ENCODE assay signal across 8 cellular contexts in genomic region chr2:39837856-39838453, GRCh38. TPM values are rescaled to one million over a fixed set of nuclear protein-coding genes. Genes with fewer than 3 reads are reported as not detected.
DNase-seq lines count a peak whose midpoint lies in the region; ATAC-seq, FAIRE-seq and TF ChIP-seq lines count a peak whose summit lies in the region.

No MANE protein-coding gene starts in this region.

- H3K4me3 ChIP-seq in A549 (no peak overlapping the region), GM12865 (ENCODE audit: low read depth, low read length) (no peak overlapping the region), HCT116 (replicated peaks in 1 of 2; ENCODE audit: low read depth in 1 of 2, low read length in 2 of 2) (no peak overlapping the region), Loucy (ENCODE audit: low read length, poor library complexity, severe bottlenecking) (no peak overlapping the region), adrenal gland (no peak overlapping the region), left lung (no peak overlapping the region), gastrocnemius medialis (no peak overlapping the region)

- H4K20me1 ChIP-seq in HCT116 (ENCODE audit: insufficient read depth) (no peaks in the 10 kb centered on the region), Loucy (ENCODE audit: insufficient read depth, low read length, poor library complexity, severe bottlenecking) (no peaks in the 10 kb centered on the region)

- peak; percentile 44 to 61 for DNase-seq in A549 (ENCODE audit: low read depth in 1 of 2, low spot score in 1 of 2)
- DNase-seq in GM12865 (ENCODE audit: low read depth), result peak; percentile 62
- peak; percentile 21 for DNase-seq in HCT116 (ENCODE audit: low read depth, low spot score)
- DNase-seq in adrenal gland, result peak in 2 of 7 donors; percentile 20 to 27
- no peak for DNase-seq in left lung
- DNase-seq in ecto neural progenitor cell (ENCODE audit: low spot score), result no peak
- no peak for DNase-seq in gastrocnemius medialis

- no peaks in the 10 kb centered on the region for H3K79me2 ChIP-seq in HCT116 (ENCODE audit: insufficient read depth, low read length)
- H3K79me2 ChIP-seq in Loucy (ENCODE audit: insufficient read depth, low read length), result no peaks in the 10 kb centered on the region

- H3K27me3 ChIP-seq in HCT116 (ENCODE audit: insufficient read depth, low read length), result no peaks in the 10 kb centered on the region
- no peaks in the 10 kb centered on the region for H3K27me3 ChIP-seq in Loucy (ENCODE audit: insufficient read depth, low read length, poor library complexity, severe bottlenecking)
- no peaks in the 10 kb centered on the region for H3K27me3 ChIP-seq in adrenal gland
- no peaks in the 10 kb centered on the region for H3K27me3 ChIP-seq in left lung
- no peaks in the 10 kb centered on the region for H3K27me3 ChIP-seq in gastrocnemius medialis

- TF ChIP-seq RAD21 in A549 (conservative IDR thresholded peaks at IDR 0.05 in 1 of 2, IDR thresholded peaks at IDR 0.05 in 1 of 2) (peak; percentile 51 to 74), HCT116 (IDR thresholded peaks at IDR 0.05; ENCODE audit: low read depth) (peak; percentile 68)

- H3K4me1 ChIP-seq in A549 (no peaks in the 10 kb centered on the region), HCT116 (ENCODE audit: control insufficient read depth in 1 of 2, insufficient read depth in 2 of 2, low read length in 2 of 2) (no peaks in the 10 kb centered on the region), Loucy (ENCODE audit: insufficient read depth, low read length, poor library complexity, severe bottlenecking) (peaks cover 23% of the 10 kb centered on the region), adrenal gland (replicated peaks in 1 of 2) (no peaks in the 10 kb centered on the region), left lung (no peaks in the 10 kb centered on the region), gastrocnemius medialis (no peaks in the 10 kb centered on the region)

- ATAC-seq in A549, result peak; percentile 73 to 95; a peak in 4 of 6 replicates
- ATAC-seq in HCT116, result peak; percentile 98
- ATAC-seq in left lung, result peak; percentile 66
- no peak for ATAC-seq in gastrocnemius medialis

- H3K27ac ChIP-seq in A549 (no peak overlapping the region), HCT116 (ENCODE audit: low read depth, low read length) (no peak overlapping the region), adrenal gland (no peak overlapping the region), left lung (no peak overlapping the region), gastrocnemius medialis (no peak overlapping the region)

- no peaks in the 10 kb centered on the region for H3K36me3 ChIP-seq in HCT116 (ENCODE audit: control insufficient read depth in 1 of 2, insufficient read depth in 2 of 2, low read length in 2 of 2)
- no peaks in the 10 kb centered on the region for H3K36me3 ChIP-seq in Loucy (ENCODE audit: insufficient read depth, low read length)
- H3K36me3 ChIP-seq in adrenal gland (replicated peaks in 1 of 2), result no peaks in the 10 kb centered on the region
- no peaks in the 10 kb centered on the region for H3K36me3 ChIP-seq in left lung
- no peaks in the 10 kb centered on the region for H3K36me3 ChIP-seq in gastrocnemius medialis

- intact Hi-C loops in HCT116 (cut with micrococcal nuclease) (loop anchor here (10.0 kb wide), 1 partner anchor 1947 kb away; no protein-coding TSS in a partner anchor), adrenal gland (cut with DNase I) (no loop called here), left lung (cut with DNase I) (no loop called here), gastrocnemius medialis (cut with DNase I; ENCODE audit: low total_unique reads) (no loop called here)

- H3K9ac ChIP-seq in HCT116 (ENCODE audit: low read length), result no peak overlapping the region
- no peak overlapping the region for H3K9ac ChIP-seq in Loucy (ENCODE audit: low read depth, low read length, poor library complexity, severe bottlenecking)

- H3K4me2 ChIP-seq in A549, result no peak overlapping the region
- H3K4me2 ChIP-seq in HCT116 (ENCODE audit: low read length), result no peak overlapping the region
- no peak overlapping the region for H3K4me2 ChIP-seq in Loucy (ENCODE audit: low read depth, low read length, poor library complexity, severe bottlenecking)

- H2AFZ ChIP-seq in HCT116 (ENCODE audit: low read depth, low read length, poor library complexity, severe bottlenecking), result peak overlapping the region; percentile 7
- peak overlapping the region; percentile 62; the same call in 1 of the 2 replicates for H2AFZ ChIP-seq in Loucy (ENCODE audit: low read length)

- H3F3A ChIP-seq in Loucy (ENCODE audit: low read depth), result 0 out of 2 replicates have a peak, but pooled peaks cover 3% of the 10 kb centered on the region

- RAD21 ChIA-PET in HCT116 (lab: Charles Lee; ENCODE audit: low non-redundant PET in 1 of 2, low total read pairs in 2 of 2, uncharacterized antibody in 2 of 2, unreplicated experiment in 2 of 2), result no interaction called here

- in situ Hi-C loops in gastrocnemius medialis (cut with MboI; ENCODE audit: low sequenced_read_pairs in 4 of 4), result no loop called here

- WGBS in A549 (ENCODE audit: missing lambda C conversion rate), result 10% methylated on average over 6 of the region's 6 CpGs
- WGBS in adrenal gland, 4 donors, result 44 to 55% (median 47%) methylated on average over 6 of the region's 6 CpGs

- BruUV-seq in HCT116 (replicated peaks; lab: Mats Ljungman, UMichigan), result no TSS peak

- POLR2A ChIA-PET in A549 (lab: Yijun Ruan, JAX), result no interaction called here
- POLR2A ChIA-PET in HCT116 (lab: Charles Lee), result no interaction called here

- TF ChIP-seq POLR2A in A549 (IDR thresholded peaks at IDR 0.05; ENCODE audit: low read length), result no peak
- TF ChIP-seq POLR2A in HCT116 (IDR thresholded peaks at IDR 0.05; ENCODE audit: borderline replicate concordance, extremely low read depth, insufficient read depth, insufficient read length), result no peak
- no peak for TF ChIP-seq POLR2A in adrenal gland (IDR thresholded peaks at IDR 0.05)
- TF ChIP-seq POLR2A in gastrocnemius medialis (IDR thresholded peaks at IDR 0.05), result no peak

- TF ChIP-seq CTCF in A549 (IDR thresholded peaks at IDR 0.05) (peak; percentile 62), GM12865 (IDR thresholded peaks at IDR 0.05; ENCODE audit: insufficient read depth, low read depth, low read length, missing control alignments) (peak; percentile 92), HCT116 (IDR thresholded peaks at IDR 0.05 in 2 of 3, conservative IDR thresholded peaks at IDR 0.05 in 1 of 3; ENCODE audit: borderline replicate concordance in 1 of 3, insufficient read depth in 1 of 3, low read depth in 2 of 3, low read length in 2 of 3) (peak; percentile 38 to 97 (median 95); a peak in 5 of 6 replicates), Loucy (conservative IDR thresholded peaks at IDR 0.05; ENCODE audit: low read length) (peak; percentile 99), adrenal gland (IDR thresholded peaks at IDR 0.05) (peak; percentile 35 to 76 (median 50)), left lung (IDR thresholded peaks at IDR 0.05) (peak; percentile 46 to 75), gastrocnemius medialis (IDR thresholded peaks at IDR 0.05 in 4 of 5, conservative IDR thresholded peaks at IDR 0.05 in 1 of 5) (peak in 2 of 5 experiments; percentile 24 to 48)

- CTCF ChIA-PET in A549 (lab: Yijun Ruan, JAX), result interaction anchor here (0.5 to 2.3 kb wide), 8 partner anchors 8 to 1035 kb away, joined by 3 to 13 read pairs (median 4); no protein-coding TSS in a partner anchor
- CTCF ChIA-PET in HCT116 (lab: Charles Lee), result interaction anchor here (0.6 to 1.3 kb wide), 5 partner anchors 9 to 411 kb away, joined by 3 to 5 read pairs (median 3); no protein-coding TSS in a partner anchor

- FAIRE-seq in A549 (lab: Jason Lieb, UNC), result no peak

- H3K9me2 ChIP-seq in HCT116 (ENCODE audit: insufficient read depth), result no peaks in the 10 kb centered on the region
- H3K9me2 ChIP-seq in Loucy (replicated peaks; ENCODE audit: low read depth, low read length), result no peaks in the 10 kb centered on the region

- H3K9me3 ChIP-seq in A549, result peaks cover 20% of the 10 kb centered on the region
- H3K9me3 ChIP-seq in HCT116 (ENCODE audit: control insufficient read depth in 1 of 2, insufficient read depth in 1 of 2, low read depth in 1 of 2, low read length in 2 of 2), result no peaks in the 10 kb centered on the region; a peak in 1 of 4 replicates
- H3K9me3 ChIP-seq in Loucy (ENCODE audit: insufficient read depth, low read depth, low read length), result no peaks in the 10 kb centered on the region; the same call in 1 of the 2 replicates
- no peaks in the 10 kb centered on the region for H3K9me3 ChIP-seq in adrenal gland (replicated peaks in 1 of 3)
- peaks cover 0 to 12% of the 10 kb centered on the region in 2 donors for H3K9me3 ChIP-seq in left lung
- H3K9me3 ChIP-seq in gastrocnemius medialis, result peaks cover 0 to 5% (median 0%) of the 10 kb centered on the region in 3 donors

- TF ChIP-seq EP300 in A549 (IDR thresholded peaks at IDR 0.05), result no peak

TF ChIP-seq in A549, 52 proteins besides CTCF, POLR2A, EP300 and RAD21:
- TF ChIP-seq MAZ (IDR thresholded peaks at IDR 0.05; ENCODE audit: borderline replicate concordance, low read depth, low read length) (no peak), SMC3 (IDR thresholded peaks at IDR 0.05) (peak; percentile 50)

TF ChIP-seq in HCT116, 20 proteins besides CTCF, POLR2A, EP300 and RAD21 (continues in another document):
- no peak for TF ChIP-seq ATF3 (IDR thresholded peaks at IDR 0.05)
- no peak for TF ChIP-seq MAX (IDR thresholded peaks at IDR 0.05)

RNA-seq across cellular contexts. Expression of gene THUMPD2, which starts 58.9 kb away (rescaled TPM):
- polyA plus RNA-seq in A549 (2011; rRNA removed), result 19.9 and 25.3 TPM in 2 replicates
- polyA plus RNA-seq in A549 (2012; cell fraction: cytosol; rRNA removed), result 6.5 and 7.7 TPM in 2 replicates
- 5.5 and 9.7 TPM in 2 replicates for polyA plus RNA-seq in A549 (2012; cell fraction: nucleus; rRNA removed)
- polyA plus RNA-seq in A549 (2017; fragmentation: RNase III; extraction: RNeasy Plus Mini Kit Qiagen cat#74134 plus additional on column Dnase treatment), result 13.8 to 15.8 TPM (median 14.8 TPM) in 3 replicates
- polyA minus RNA-seq in A549 (2011; rRNA and poly(A)+ RNA removed), result 9.2 and 9.8 TPM in 2 replicates
- 15.8 TPM for total RNA-seq in HCT116 (2021; ENCODE audit: unreplicated experiment)
- 6.8 and 9.4 TPM in 2 replicates for polyA plus RNA-seq in HCT116 (2012)
- total RNA-seq in adrenal gland, result 100 to 1,000 TPM in 1 of 8 donors, 10 to 100 TPM in 2, 1 to 10 TPM in 5; 3.0 to 216 (median 7.4) TPM
- 10 to 100 TPM in 2 of 3 donors, 1 to 10 TPM in 1; 9.3 to 21.6 (median 18.1) TPM for polyA plus RNA-seq in adrenal gland
- total RNA-seq in left lung, result 10 to 100 TPM in 1 of 2 donors, 1 to 10 TPM in 1; 9.6 to 10.5 TPM
- total RNA-seq in gastrocnemius medialis, result 10 to 100 TPM in 1 of 4 donors, 1 to 10 TPM in 3; 4.6 to 11.2 (median 8.6) TPM

Comparison
In these comparisons a context has a peak if more than half of its experiments do, and no peak if none do; other contexts are left out.
1. ATAC-seq: peak in A549 (2 of 2), HCT116 (single experiment) and left lung (single experiment); none in gastrocnemius medialis (0 of 2).
2. DNase-seq: peak in A549 (2 of 2), GM12865 (single experiment) and HCT116 (single experiment); none in left lung (0 of 2), ecto neural progenitor cell (single experiment) and gastrocnemius medialis (0 of 2).
3. Of the 6 proteins assayed by ChIP-seq in both A549 and HCT116: peak only in A549: none; only in HCT116: none; in both: CTCF and RAD21; in neither: 4.